ENCODE assay signal across 1 cellular context in the genomic region with DNA sequence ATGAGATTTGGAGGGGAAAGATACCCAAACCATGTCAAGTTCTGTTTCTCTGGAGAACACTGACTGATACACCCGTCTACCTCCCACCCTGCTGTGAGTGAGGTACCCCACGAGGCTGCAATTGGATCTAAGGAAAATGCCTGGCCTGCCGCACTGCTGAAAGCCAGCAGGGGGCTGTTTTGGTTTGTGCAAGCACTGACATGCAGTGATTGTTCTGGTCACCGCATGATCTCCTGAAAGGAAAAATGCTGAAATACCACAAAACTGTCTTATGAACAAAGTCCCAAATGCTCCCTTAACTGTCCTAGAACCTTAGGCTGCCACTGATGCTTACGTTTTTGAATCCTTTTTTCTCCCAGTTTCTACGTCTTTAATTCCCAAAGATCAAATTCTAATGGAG.
TF ChIP-seq lines count a peak whose summit lies in the region.

No MANE protein-coding gene starts in this region.

TF ChIP-seq in GM23338, 12 proteins besides CTCF, POLR2A, EP300 and RAD21 (continued from another document):
- no peak for TF ChIP-seq EZH2phosphoT487 (IDR thresholded peaks at IDR 0.05; ENCODE audit: unreplicated experiment)
